Comparison of ENCODE assay signal across 28 cellular contexts in genomic region chr4:37625499-37625898, GRCh38.
"Had no signal": no experiment of that assay in that cellular context is flagged by ENCODE, and none has a peak within 500 bp of the region (broad histone marks: within the 10 kb centered on the region; RNA-seq: fewer than 3 reads in every experiment).

No MANE protein-coding gene starts in this region.

- H3K4me1 ChIP-seq: parathyroid adenoma, right atrium auricular region, uterus had no signal

- H3K4me2 ChIP-seq: hepatocyte had no signal

- H3K27me3 Mint-ChIP-seq: naive thymus-derived CD8-positive, alpha-beta T cell; progenitor cell of endocrine pancreas; stimulated activated naive CD8-positive, alpha-beta T cell treated with anti-CD3 and anti-CD28 coated beads, Interleukin-15, Interleukin-2, amounts not matched to agents 100 ng/mL and 50 ng/mL, for 24 hours had no signal

- H3K79me2 ChIP-seq: hepatocyte, parathyroid adenoma had no signal

- H3K4me3 ChIP-seq: hepatocyte, left lung, lower lobe of right lung, right atrium auricular region, skin epidermis, suprapubic skin, thoracic aorta, tibial artery, upper lobe of right lung, uterus had no signal

- H3K36me3 ChIP-seq: right atrium auricular region, thoracic aorta, upper lobe of right lung, uterus had no signal

- FAIRE-seq: keratinocyte had no signal

- H3K4me3 Mint-ChIP-seq: naive thymus-derived CD8-positive, alpha-beta T cell; nephron; neural crest cell; stimulated activated naive CD8-positive, alpha-beta T cell treated with anti-CD3 and anti-CD28 coated beads, Interleukin-15, Interleukin-2, amounts not matched to agents 100 ng/mL and 50 ng/mL, for 24 hours had no signal

- ATAC-seq: left colon; left lung; lower lobe of right lung; naive thymus-derived CD8-positive, alpha-beta T cell; sciatic nerve; upper lobe of right lung had no signal

- H2AFZ ChIP-seq: hepatocyte, parathyroid adenoma had no signal

- H3K9me3 ChIP-seq: left lung, lower lobe of right lung, right atrium auricular region, suprapubic skin, thoracic aorta, tibial artery, upper lobe of right lung, uterus had no signal

- H3K27me3 ChIP-seq: hepatocyte, left lung, right atrium auricular region, suprapubic skin, tibial artery, upper lobe of right lung, uterus had no signal

- DNase-seq: left colon; left lung; lower lobe of right lung; mammary epithelial cell; mesenchymal stem cell; naive thymus-derived CD8-positive, alpha-beta T cell; nucleus accumbens; stimulated activated CD4-positive, alpha-beta T cell treated with anti-CD3 and anti-CD28 coated beads, Interleukin-12 subunit alpha, Interleukin-12 subunit beta, amount 100 ng/mL, for 4 hours; stimulated activated CD4-positive, alpha-beta T cell treated with anti-CD3 and anti-CD28 coated beads, Interleukin-15, amount 100 ng/mL, for 24 hours; stimulated activated CD4-positive, alpha-beta T cell treated with anti-CD3 and anti-CD28 coated beads, Interleukin-2, amount 100 ng/mL, for 24 hours; stimulated activated CD4-positive, alpha-beta T cell treated with anti-CD3 and anti-CD28 coated beads, Interleukin-4, amount 100 ng/mL, for 1 hour; stimulated activated naive CD4-positive, alpha-beta T cell; tibial artery; trophoblast cell; upper lobe of right lung; uterus had no signal

- H3K27ac Mint-ChIP-seq: nephron; progenitor cell of endocrine pancreas; stimulated activated naive CD8-positive, alpha-beta T cell treated with anti-CD3 and anti-CD28 coated beads, Interleukin-15, Interleukin-2, amounts not matched to agents 100 ng/mL and 50 ng/mL, for 24 hours had no signal

- H3K27ac ChIP-seq: hepatocyte, left lung, lower lobe of right lung, parathyroid adenoma, right atrium auricular region, skin epidermis, suprapubic skin, thoracic aorta, tibial artery, upper lobe of right lung, uterus had no signal

- H3K9ac ChIP-seq: parathyroid adenoma had no signal

- H3K9me3 Mint-ChIP-seq: naive thymus-derived CD8-positive, alpha-beta T cell; nephron; neural crest cell; stimulated activated naive CD8-positive, alpha-beta T cell treated with anti-CD3 and anti-CD28 coated beads, Interleukin-15, Interleukin-2, amounts not matched to agents 100 ng/mL and 50 ng/mL, for 24 hours had no signal
